Comparison of ENCODE assay signal across 9 cellular contexts in the genomic region with DNA sequence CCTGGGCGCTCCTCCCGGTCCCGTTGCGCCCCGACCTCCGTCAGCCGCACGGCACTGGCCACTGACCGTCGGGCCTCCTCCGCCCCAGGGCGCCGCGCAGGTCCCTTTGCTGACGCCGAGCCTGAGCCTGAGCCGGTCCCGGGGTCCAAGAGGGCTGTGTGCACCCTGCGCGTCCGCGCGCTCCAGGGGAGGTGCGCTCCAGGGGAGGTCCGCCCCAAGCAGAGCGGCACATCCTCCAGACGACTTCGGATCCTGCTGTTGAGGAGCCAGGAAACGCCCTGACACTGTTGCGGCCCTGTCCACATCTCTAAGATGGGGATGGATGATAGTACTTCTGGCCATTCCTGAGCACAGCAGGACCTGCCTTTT. TPM values are rescaled to one million over a fixed set of nuclear protein-coding genes. Genes with fewer than 3 reads are reported as not detected.
DNase-seq lines count a peak whose midpoint lies in the region; ATAC-seq and TF ChIP-seq lines count a peak whose summit lies in the region.
"Not testable (repeated sequence)": the region's sequence is repeated elsewhere in the genome, so short reads cannot be mapped to it uniquely, and the experiment has no call there.
"Had no signal": no experiment of that assay in that cellular context is flagged by ENCODE, and none has a peak within 500 bp of the region (broad histone marks: within the 10 kb centered on the region; RNA-seq: fewer than 3 reads in every experiment).

No MANE protein-coding gene starts in this region.

- H3K9me3 ChIP-seq in CD4-positive, alpha-beta T cell (ENCODE audit: control insufficient read depth, low read length); PC-9 (ENCODE audit: insufficient read depth, low read depth); colonic mucosa; left ventricle myocardium inferior (replicated peaks); mononuclear cell (ENCODE audit: low read depth, low read length); sigmoid colon; transverse colon: not testable (repeated sequence)

- not testable (repeated sequence) for TF ChIP-seq EP300 in sigmoid colon (IDR thresholded peaks at IDR 0.05); transverse colon (IDR thresholded peaks at IDR 0.05; ENCODE audit: low read depth)

- H3K4me1 Mint-ChIP-seq in CD4-positive, alpha-beta T cell (ENCODE audit: low read depth); activated CD8-positive, alpha-beta memory T cell treated with anti-CD3 and anti-CD28 coated beads, Interleukin-2, amount 10 ng/mL, durations not matched to agents 7 days and 5 days: not testable (repeated sequence)

- TF ChIP-seq POLR2A in sigmoid colon (IDR thresholded peaks at IDR 0.05); transverse colon (IDR thresholded peaks at IDR 0.05): not testable (repeated sequence)

- POLR2A ChIA-PET in CD4-positive, alpha-beta T cell (lab: Charles Lee); PC-9 (lab: Charles Lee; ENCODE audit: unreplicated experiment): not testable (repeated sequence)

- not testable (repeated sequence) for H3K27ac ChIP-seq in CD4-positive, alpha-beta T cell (ENCODE audit: low read depth, low read length); colonic mucosa; sigmoid colon; transverse colon
- peak overlapping the region; percentile 54; the same call in 1 of the 2 replicates for H3K27ac ChIP-seq in PC-9
- peak overlapping the region; percentile 54 for H3K27ac ChIP-seq in left ventricle myocardium inferior (replicated peaks)

- not testable (repeated sequence) for H3K9me3 Mint-ChIP-seq in CD4-positive, alpha-beta T cell; activated CD8-positive, alpha-beta memory T cell treated with anti-CD3 and anti-CD28 coated beads, Interleukin-2, amount 10 ng/mL, durations not matched to agents 7 days and 5 days (ENCODE audit: low read depth)

- intact Hi-C loops in CD4-positive, alpha-beta T cell (cut with DNase I, micrococcal nuclease); PC-9 (cut with micrococcal nuclease; ENCODE audit: unreplicated experiment); colonic mucosa (cut with DNase I); left ventricle myocardium inferior (cut with micrococcal nuclease); sigmoid colon (cut with DNase I); transverse colon (cut with DNase I; ENCODE audit: low total_unique reads): not testable (repeated sequence)

- CTCF ChIA-PET in CD4-positive, alpha-beta T cell (lab: Charles Lee); PC-9 (lab: Charles Lee); activated CD8-positive, alpha-beta memory T cell treated with anti-CD3 and anti-CD28 coated beads, Interleukin-2, amount 10 ng/mL, durations not matched to agents 7 days and 5 days (lab: Charles Lee): not testable (repeated sequence)

- not testable (repeated sequence) for TF ChIP-seq CTCF in CD4-positive, alpha-beta T cell (IDR thresholded peaks at IDR 0.05); PC-9 (conservative IDR thresholded peaks at IDR 0.05); colonic mucosa (IDR thresholded peaks at IDR 0.05); left ventricle myocardium inferior (IDR thresholded peaks at IDR 0.05; ENCODE audit: borderline replicate concordance); sigmoid colon (IDR thresholded peaks at IDR 0.05); transverse colon (IDR thresholded peaks at IDR 0.05)

- not testable (repeated sequence) for H3F3A ChIP-seq in PC-9 (ENCODE audit: insufficient read depth, low read depth)

- not testable (repeated sequence) for BruUV-seq in PC-9 (replicated peaks; lab: Mats Ljungman, UMichigan)

- H3K4me3 ChIP-seq in PC-9 (peak overlapping the region; percentile 60; the same call in 1 of the 2 replicates), colonic mucosa (peak overlapping the region; percentile 29), left ventricle myocardium inferior (peak overlapping the region; percentile 65), mononuclear cell (ENCODE audit: low read length) (peak overlapping the region; percentile 32), sigmoid colon (peak overlapping the region in 3 of 4 donors; percentile 41 to 48 (median 43)), transverse colon (peak overlapping the region in 3 of 4 donors; percentile 33 to 51 (median 51))

- not testable (repeated sequence) for H3K9me2 ChIP-seq in PC-9 (ENCODE audit: insufficient read depth)

- H2AFZ ChIP-seq in PC-9 = not testable (repeated sequence)

- not testable (repeated sequence) for DNase-seq in CD4-positive, alpha-beta T cell; PC-9; activated CD8-positive, alpha-beta memory T cell treated with anti-CD3 and anti-CD28 coated beads, Interleukin-2, amount 10 ng/mL, durations not matched to agents 7 days and 5 days; colonic mucosa; left ventricle myocardium inferior; sigmoid colon; transverse colon

- in situ Hi-C loops in transverse colon (cut with MboI; ENCODE audit: low pct_ligation_motif_present in 1 of 4, low pct_unique_long_range_greater_than_20kb in 1 of 4, low sequenced_read_pairs in 3 of 4) = not testable (repeated sequence)

- H3K79me2 ChIP-seq in PC-9 (ENCODE audit: low read depth) = not testable (repeated sequence)

- not testable (repeated sequence) for H3K4me1 ChIP-seq in PC-9 (replicated peaks; ENCODE audit: insufficient read depth); colonic mucosa; left ventricle myocardium inferior; mononuclear cell (ENCODE audit: insufficient read depth, low read length); sigmoid colon; transverse colon

- not testable (repeated sequence) for H3K36me3 ChIP-seq in PC-9 (ENCODE audit: low read depth); colonic mucosa; left ventricle myocardium inferior; sigmoid colon; transverse colon

- H3K36me3 Mint-ChIP-seq in CD4-positive, alpha-beta T cell (ENCODE audit: low read depth); activated CD8-positive, alpha-beta memory T cell treated with anti-CD3 and anti-CD28 coated beads, Interleukin-2, amount 10 ng/mL, durations not matched to agents 7 days and 5 days: not testable (repeated sequence)

- not testable (repeated sequence) for H3K4me3 Mint-ChIP-seq in CD4-positive, alpha-beta T cell; activated CD8-positive, alpha-beta memory T cell treated with anti-CD3 and anti-CD28 coated beads, Interleukin-2, amount 10 ng/mL, durations not matched to agents 7 days and 5 days

- H3K27me3 Mint-ChIP-seq in CD4-positive, alpha-beta T cell; activated CD8-positive, alpha-beta memory T cell treated with anti-CD3 and anti-CD28 coated beads, Interleukin-2, amount 10 ng/mL, durations not matched to agents 7 days and 5 days: not testable (repeated sequence)

- H3K27me3 ChIP-seq in CD4-positive, alpha-beta T cell (ENCODE audit: control insufficient read depth, insufficient read depth, low read length); PC-9 (ENCODE audit: insufficient read depth, low read depth); colonic mucosa; left ventricle myocardium inferior (ENCODE audit: low read depth); mononuclear cell (ENCODE audit: insufficient read depth, low read length); sigmoid colon; transverse colon: not testable (repeated sequence)

- peak overlapping the region; percentile 68; the same call in 1 of the 2 replicates for H3K4me2 ChIP-seq in PC-9

- WGBS in sigmoid colon, 2 donors = no CpG with 5 or more reads among the region's 30 CpGs
- no CpG with 5 or more reads among the region's 30 CpGs for WGBS in transverse colon (ENCODE audit: low coverage in 1 of 2), 2 donors

- not testable (repeated sequence) for H3K27ac Mint-ChIP-seq in CD4-positive, alpha-beta T cell; activated CD8-positive, alpha-beta memory T cell treated with anti-CD3 and anti-CD28 coated beads, Interleukin-2, amount 10 ng/mL, durations not matched to agents 7 days and 5 days

- peak; percentile 64 for ATAC-seq in CD4-positive, alpha-beta T cell (ENCODE audit: poor library complexity)
- peak; percentile 65 for ATAC-seq in activated CD8-positive, alpha-beta memory T cell treated with anti-CD3 and anti-CD28 coated beads, Interleukin-2, amount 10 ng/mL, durations not matched to agents 7 days and 5 days

- H4K20me1 ChIP-seq in PC-9 (ENCODE audit: insufficient read depth) = not testable (repeated sequence)

- not testable (repeated sequence) for H3K9ac ChIP-seq in colonic mucosa (ENCODE audit: low read depth in 2 of 2, low read length in 2 of 2)

RNA-seq across cellular contexts. Expression of gene SULT1A3, which starts 7.2 kb away (rescaled TPM):
- 10 to 100 TPM; 15.0 to 16.1 TPM for total RNA-seq in CD4-positive, alpha-beta T cell
- 95.2 and 103 TPM in 2 replicates for total RNA-seq in PC-9 (2021)
- 10 to 100 TPM; 23.4 to 29.6 TPM for total RNA-seq in activated CD8-positive, alpha-beta memory T cell treated with anti-CD3 and anti-CD28 coated beads, Interleukin-2, amount 10 ng/mL, durations not matched to agents 7 days and 5 days
- total RNA-seq in colonic mucosa = 10 to 100 TPM; 47.8 to 59.0 TPM
- total RNA-seq in left ventricle myocardium inferior = 9.9 TPM
- 3.8 TPM for total RNA-seq in mononuclear cell
- total RNA-seq in sigmoid colon = 10 to 100 TPM in 3 of 4 donors, 1 to 10 TPM in 1; 8.0 to 26.9 (median 20.3) TPM
- 10 to 100 TPM; 17.4 to 21.0 (median 20.1) TPM for polyA plus RNA-seq in sigmoid colon
- 100 to 1,000 TPM in 1 of 4 donors, 10 to 100 TPM in 3; 55.4 to 864 (median 58.7) TPM for total RNA-seq in transverse colon

RNA-seq across cellular contexts. Expression of gene SLX1A, which starts 12.6 kb away (rescaled TPM):
- total RNA-seq in CD4-positive, alpha-beta T cell = 10 to 100 TPM; 18.4 to 28.0 TPM
- total RNA-seq in PC-9 (2021) (100 and 252 TPM in 2 replicates), colonic mucosa (100 to 1,000 TPM in 1 of 2 donors, 10 to 100 TPM in 1; 70.2 to 114 TPM), left ventricle myocardium inferior (7.5 TPM), mononuclear cell (22.5 TPM), sigmoid colon (10 to 100 TPM; 12.0 to 29.6 (median 18.1) TPM), transverse colon (100 to 1,000 TPM; 118 to 327 (median 158) TPM)
- total RNA-seq in activated CD8-positive, alpha-beta memory T cell treated with anti-CD3 and anti-CD28 coated beads, Interleukin-2, amount 10 ng/mL, durations not matched to agents 7 days and 5 days = 100 to 1,000 TPM; 109 to 121 TPM
- polyA plus RNA-seq in sigmoid colon = 10 to 100 TPM; 46.8 to 77.9 (median 61.9) TPM

RNA-seq across cellular contexts. Expression of gene BOLA2B, which starts 12.8 kb away (rescaled TPM):
- 10 to 100 TPM; 41.3 to 46.3 TPM for total RNA-seq in CD4-positive, alpha-beta T cell
- total RNA-seq in PC-9 (2021) = 258 and 379 TPM in 2 replicates
- total RNA-seq in activated CD8-positive, alpha-beta memory T cell treated with anti-CD3 and anti-CD28 coated beads, Interleukin-2, amount 10 ng/mL, durations not matched to agents 7 days and 5 days = 100 to 1,000 TPM; 210 to 238 TPM
- 100 to 1,000 TPM; 109 to 237 TPM for total RNA-seq in colonic mucosa
- total RNA-seq in left ventricle myocardium inferior = 54.6 TPM
- 35.4 TPM for total RNA-seq in mononuclear cell
- 100 to 1,000 TPM in 3 of 4 donors, 10 to 100 TPM in 1; 35.4 to 186 (median 152) TPM for total RNA-seq in sigmoid colon
- 100 to 1,000 TPM; 414 to 509 (median 434) TPM for polyA plus RNA-seq in sigmoid colon
- total RNA-seq in transverse colon = 1,000 to 10,000 TPM in 1 of 4 donors, 100 to 1,000 TPM in 2, 10 to 100 TPM in 1; 39.6 to 1,391 (median 605) TPM

RNA-seq across cellular contexts. Expression of gene CORO1A, which starts 22.9 kb away (rescaled TPM):
- total RNA-seq in CD4-positive, alpha-beta T cell = 100 to 1,000 TPM; 411 to 416 TPM
- total RNA-seq in PC-9 (2021) (7.9 and 12.2 TPM in 2 replicates), colonic mucosa (10 to 100 TPM; 16.5 to 20.0 TPM), left ventricle myocardium inferior (7.7 TPM), mononuclear cell (361 TPM), sigmoid colon (10 to 100 TPM; 14.7 to 28.0 (median 24.4) TPM), transverse colon (10 to 100 TPM in 3 of 4 donors, 1 to 10 TPM in 1; 5.6 to 30.2 (median 24.0) TPM)
- total RNA-seq in activated CD8-positive, alpha-beta memory T cell treated with anti-CD3 and anti-CD28 coated beads, Interleukin-2, amount 10 ng/mL, durations not matched to agents 7 days and 5 days = 1,000 to 10,000 TPM; 1,639 to 1,875 TPM
- polyA plus RNA-seq in sigmoid colon = 100 to 1,000 TPM in 1 of 3 donors, 10 to 100 TPM in 2; 35.8 to 309 (median 40.2) TPM

RNA-seq across cellular contexts. Expression of gene NPIPB13, which starts 42.0 kb away (rescaled TPM):
- total RNA-seq in CD4-positive, alpha-beta T cell = 10 to 100 TPM; 10.8 to 12.2 TPM
- total RNA-seq in PC-9 (2021) = 24.6 and 30.6 TPM in 2 replicates
- 10 to 100 TPM; 12.8 to 23.8 TPM for total RNA-seq in activated CD8-positive, alpha-beta memory T cell treated with anti-CD3 and anti-CD28 coated beads, Interleukin-2, amount 10 ng/mL, durations not matched to agents 7 days and 5 days
- total RNA-seq in colonic mucosa = 10 to 100 TPM in 1 of 2 donors, 1 to 10 TPM in 1; 1.6 to 10.4 TPM
- total RNA-seq in left ventricle myocardium inferior = 2.0 TPM
- total RNA-seq in mononuclear cell = 12.1 TPM
- total RNA-seq in sigmoid colon = 1 to 10 TPM in 3 of 4 donors, under 1 TPM in 1; 0.82 to 5.3 (median 2.6) TPM
- polyA plus RNA-seq in sigmoid colon = 1 to 10 TPM in 1 of 3 donors, under 1 TPM in 2; 0.60 to 6.9 (median 0.92) TPM
- 1 to 10 TPM; 2.4 to 6.4 (median 5.2) TPM for total RNA-seq in transverse colon
- total RNA-seq: G401 had no signal
